In genomic region chr2:143176606-143177005, GRCh38 we compare ENCODE assay signal across 12 cellular contexts. TPM values are rescaled to one million over a fixed set of nuclear protein-coding genes. Genes with fewer than 3 reads are reported as not detected.
A peak's percentile ranks its signal among the peaks of the same experiment; 100 is the strongest.
DNase-seq lines count a peak whose midpoint lies in the region; ATAC-seq lines count a peak whose summit lies in the region.
"Had no signal": no experiment of that assay in that cellular context is flagged by ENCODE, and none has a peak within 500 bp of the region (broad histone marks: within the 10 kb centered on the region; RNA-seq: fewer than 3 reads in every experiment).

No MANE protein-coding gene starts in this region.

- peak overlapping the region; percentile 71 for H3K4me3 Mint-ChIP-seq in activated naive CD4-positive, alpha-beta T cell treated with anti-CD3 and anti-CD28 coated beads, Interleukin-2, amount 10 ng/mL, durations not matched to agents 7 days and 5 days
- peak overlapping the region; percentile 78 for H3K4me3 Mint-ChIP-seq in activated T-helper 1 cell treated with anti-CD3 and anti-CD28 coated beads, Interleukin-12 subunit alpha, Interleukin-12 subunit beta, Interleukin-2, Interleukin-4 antibody, amounts not matched to agents 30 ng/mL and 10 ng/mL and 1 ng/mL, durations not matched to agents 14 hours and 24 hours and 36 hours
- peak overlapping the region in 1 of 2 donors; percentile 75 for H3K4me3 Mint-ChIP-seq in stimulated activated naive B cell treated with anti-CD40 and anti-IgM and Interleukin-4, amounts not matched to agents 10 μg/mL and 1 μg/mL and 100 μg/mL, for 72 hours

- no peaks in the 10 kb centered on the region for H3K27me3 Mint-ChIP-seq in activated naive CD4-positive, alpha-beta T cell treated with anti-CD3 and anti-CD28 coated beads, Interleukin-2, amount 10 ng/mL, durations not matched to agents 7 days and 5 days
- no peaks in the 10 kb centered on the region for H3K27me3 Mint-ChIP-seq in activated T-helper 1 cell treated with anti-CD3 and anti-CD28 coated beads, Interleukin-12 subunit alpha, Interleukin-12 subunit beta, Interleukin-2, Interleukin-4 antibody, amounts not matched to agents 30 ng/mL and 10 ng/mL and 1 ng/mL, durations not matched to agents 14 hours and 24 hours and 36 hours (ENCODE audit: insufficient read depth)
- H3K27me3 Mint-ChIP-seq in stimulated activated naive B cell treated with anti-CD40 and anti-IgM and Interleukin-4, amounts not matched to agents 10 μg/mL and 1 μg/mL and 100 μg/mL, for 72 hours = no peaks in the 10 kb centered on the region

- DNase-seq in activated naive CD4-positive, alpha-beta T cell treated with anti-CD3 and anti-CD28 coated beads, Interleukin-2, amount 10 ng/mL, durations not matched to agents 7 days and 5 days = peak; percentile 22
- DNase-seq in activated naive CD4-positive, alpha-beta T cell (lab: John Stamatoyannopoulos, UW) = no peak
- DNase-seq in activated T-helper 1 cell treated with anti-CD3 and anti-CD28 coated beads, Interleukin-12 subunit alpha, Interleukin-12 subunit beta, Interleukin-2, Interleukin-4 antibody, amounts not matched to agents 30 ng/mL and 10 ng/mL and 1 ng/mL, durations not matched to agents 14 hours and 24 hours and 36 hours (ENCODE audit: low spot score) = no peak
- DNase-seq in stimulated activated naive B cell treated with anti-CD40 and anti-IgM and Interleukin-4, amounts not matched to agents 10 μg/mL and 1 μg/mL and 100 μg/mL, for 72 hours = no peak
- no peak for DNase-seq in A172 (ENCODE audit: low spot score)
- DNase-seq in NOMO-1 (lab: John Stamatoyannopoulos, UW; ENCODE audit: unreplicated experiment in 2 of 2) = no peak
- DNase-seq in activated effector memory CD4-positive, alpha-beta T cell treated with anti-CD3 and anti-CD28 coated beads, Interleukin-2, amount 50 U/mL, for 16 hours = no peak
- DNase-seq: brain microvascular endothelial cell, MG63, midbrain had no signal

- H3K36me3 Mint-ChIP-seq in activated naive CD4-positive, alpha-beta T cell treated with anti-CD3 and anti-CD28 coated beads, Interleukin-2, amount 10 ng/mL, durations not matched to agents 7 days and 5 days = peaks cover 61% of the 10 kb centered on the region
- peaks cover 30% of the 10 kb centered on the region for H3K36me3 Mint-ChIP-seq in activated T-helper 1 cell treated with anti-CD3 and anti-CD28 coated beads, Interleukin-12 subunit alpha, Interleukin-12 subunit beta, Interleukin-2, Interleukin-4 antibody, amounts not matched to agents 30 ng/mL and 10 ng/mL and 1 ng/mL, durations not matched to agents 14 hours and 24 hours and 36 hours (ENCODE audit: low read depth)
- peaks cover 10 to 29% of the 10 kb centered on the region in 2 donors for H3K36me3 Mint-ChIP-seq in stimulated activated naive B cell treated with anti-CD40 and anti-IgM and Interleukin-4, amounts not matched to agents 10 μg/mL and 1 μg/mL and 100 μg/mL, for 72 hours

- intact Hi-C loops in activated T-helper 1 cell treated with anti-CD3 and anti-CD28 coated beads, Interleukin-12 subunit alpha, Interleukin-12 subunit beta, Interleukin-2, Interleukin-4 antibody, amounts not matched to agents 30 ng/mL and 10 ng/mL and 1 ng/mL, durations not matched to agents 14 hours and 24 hours and 36 hours (cut with micrococcal nuclease) = loop anchor here (2.0 kb wide), 2 partner anchors 28 to 48 kb away; partner anchors contain the start of gene ARHGAP15

- peak; percentile 21 for ATAC-seq in HG02973 (IDR thresholded peaks at IDR 0.05; ENCODE audit: unreplicated experiment)
- no peak for ATAC-seq in stimulated activated naive B cell treated with anti-CD40 and anti-IgM and Interleukin-4, amounts not matched to agents 10 μg/mL and 1 μg/mL and 100 μg/mL, for 72 hours (replicated peaks)
- ATAC-seq: Panc1 had no signal

- peak overlapping the region; percentile 91 for H3K27ac Mint-ChIP-seq in activated naive CD4-positive, alpha-beta T cell treated with anti-CD3 and anti-CD28 coated beads, Interleukin-2, amount 10 ng/mL, durations not matched to agents 7 days and 5 days
- peak overlapping the region; percentile 85 for H3K27ac Mint-ChIP-seq in activated T-helper 1 cell treated with anti-CD3 and anti-CD28 coated beads, Interleukin-12 subunit alpha, Interleukin-12 subunit beta, Interleukin-2, Interleukin-4 antibody, amounts not matched to agents 30 ng/mL and 10 ng/mL and 1 ng/mL, durations not matched to agents 14 hours and 24 hours and 36 hours
- peak overlapping the region; percentile 86 for H3K27ac Mint-ChIP-seq in stimulated activated naive B cell treated with anti-CD40 and anti-IgM and Interleukin-4, amounts not matched to agents 10 μg/mL and 1 μg/mL and 100 μg/mL, for 72 hours

- CTCF ChIA-PET in activated naive CD4-positive, alpha-beta T cell treated with anti-CD3 and anti-CD28 coated beads, Interleukin-2, amount 10 ng/mL, durations not matched to agents 7 days and 5 days (lab: Charles Lee) = interaction anchor here (0.9 kb wide), 1 partner anchor 9 kb away, joined by 3 read pairs; no protein-coding TSS in a partner anchor

- H3K9me3 Mint-ChIP-seq in activated naive CD4-positive, alpha-beta T cell treated with anti-CD3 and anti-CD28 coated beads, Interleukin-2, amount 10 ng/mL, durations not matched to agents 7 days and 5 days = peaks cover 5% of the 10 kb centered on the region
- H3K9me3 Mint-ChIP-seq in activated T-helper 1 cell treated with anti-CD3 and anti-CD28 coated beads, Interleukin-12 subunit alpha, Interleukin-12 subunit beta, Interleukin-2, Interleukin-4 antibody, amounts not matched to agents 30 ng/mL and 10 ng/mL and 1 ng/mL, durations not matched to agents 14 hours and 24 hours and 36 hours = peaks cover 4% of the 10 kb centered on the region
- peaks cover 3 to 4% of the 10 kb centered on the region in 2 donors for H3K9me3 Mint-ChIP-seq in stimulated activated naive B cell treated with anti-CD40 and anti-IgM and Interleukin-4, amounts not matched to agents 10 μg/mL and 1 μg/mL and 100 μg/mL, for 72 hours

- peaks cover 64% of the 10 kb centered on the region for H3K4me1 Mint-ChIP-seq in activated naive CD4-positive, alpha-beta T cell treated with anti-CD3 and anti-CD28 coated beads, Interleukin-2, amount 10 ng/mL, durations not matched to agents 7 days and 5 days
- peaks cover 54% of the 10 kb centered on the region for H3K4me1 Mint-ChIP-seq in activated T-helper 1 cell treated with anti-CD3 and anti-CD28 coated beads, Interleukin-12 subunit alpha, Interleukin-12 subunit beta, Interleukin-2, Interleukin-4 antibody, amounts not matched to agents 30 ng/mL and 10 ng/mL and 1 ng/mL, durations not matched to agents 14 hours and 24 hours and 36 hours (ENCODE audit: low read depth)
- peaks cover 28 to 33% of the 10 kb centered on the region in 2 donors for H3K4me1 Mint-ChIP-seq in stimulated activated naive B cell treated with anti-CD40 and anti-IgM and Interleukin-4, amounts not matched to agents 10 μg/mL and 1 μg/mL and 100 μg/mL, for 72 hours

RNA-seq across cellular contexts. Expression of gene ARHGAP15, which starts 47.4 kb away (rescaled TPM):
- 64.3 and 65.3 TPM in 2 replicates for total RNA-seq in activated T-helper 1 cell treated with anti-CD3 and anti-CD28 coated beads, Interleukin-12 subunit alpha, Interleukin-12 subunit beta, Interleukin-2, Interleukin-4 antibody, amounts not matched to agents 30 ng/mL and 10 ng/mL and 1 ng/mL, durations not matched to agents 14 hours and 24 hours and 36 hours
- total RNA-seq in A172 (2014; rRNA removed; shearing (Covaris generic)) = not detected in 2 replicates

Comparison
In these comparisons a context has a peak if more than half of its experiments do, and no peak if none do; other contexts are left out.
1. RNA of gene ARHGAP15, which starts 47.4 kb away (total RNA-seq): 64.3 to 65.3 TPM in activated T-helper 1 cell treated with anti-CD3 and anti-CD28 coated beads, Interleukin-12 subunit alpha, Interleukin-12 subunit beta, Interleukin-2, Interleukin-4 antibody, amounts not matched to agents 30 ng/mL and 10 ng/mL and 1 ng/mL, durations not matched to agents 14 hours and 24 hours and 36 hours; not detected in A172; every median in the first group is over 10 times any median in the second.
2. Peak in every context shown above with its lines, with median percentiles within 50 percentile points of each other: H3K27ac Mint-ChIP-seq.